In the genomic region with DNA sequence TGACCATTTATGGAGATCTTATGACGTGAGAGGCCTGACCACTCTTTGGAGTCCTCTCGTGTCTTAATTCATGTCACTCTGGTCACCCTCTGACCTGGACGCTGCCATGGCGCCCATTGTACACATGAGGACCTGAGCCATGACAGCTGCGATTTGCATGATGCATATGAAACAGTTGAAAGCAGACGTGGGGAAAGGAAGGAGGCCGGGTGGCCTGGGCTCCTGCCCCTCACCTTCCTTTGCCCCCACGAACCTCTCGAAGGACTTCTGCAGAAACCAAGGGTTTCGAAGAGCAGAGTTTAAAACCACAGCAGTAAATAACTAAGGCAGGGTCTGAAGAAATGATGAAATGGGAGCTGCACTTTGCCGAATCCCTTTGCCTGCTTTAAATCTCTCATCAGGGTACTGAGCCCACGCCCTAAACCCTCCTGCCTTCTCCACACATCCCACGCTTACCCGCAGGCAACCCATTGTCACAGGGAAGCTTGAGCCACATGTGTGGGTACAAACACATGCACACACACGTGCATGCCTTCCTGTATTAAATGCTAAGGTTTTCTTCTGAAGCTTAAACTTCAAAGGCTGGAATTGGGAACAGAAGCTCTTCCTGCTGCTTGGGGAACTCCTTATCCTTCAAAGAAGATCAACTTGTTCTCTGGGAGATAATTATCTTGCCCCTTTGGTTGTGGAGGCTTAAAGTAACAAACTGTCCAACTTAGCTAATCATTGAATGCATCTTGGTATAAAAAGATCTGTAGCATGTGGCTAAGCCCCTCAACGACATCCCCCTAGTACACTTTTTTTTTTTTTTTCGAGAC, we compare ENCODE assay signal across 13 cellular contexts.
DNase-seq lines count a peak whose midpoint lies in the region; FAIRE-seq and TF ChIP-seq lines count a peak whose summit lies in the region.
"Had no signal": no experiment of that assay in that cellular context is flagged by ENCODE, and none has a peak within 500 bp of the region (broad histone marks: within the 10 kb centered on the region; RNA-seq: fewer than 3 reads in every experiment).

No MANE protein-coding gene starts in this region.

- no peak for TF ChIP-seq CTCF in WERI-Rb-1 (IDR thresholded peaks at IDR 0.05; ENCODE audit: low read depth, low read length)

- no peak for FAIRE-seq in GM19239 (lab: Jason Lieb, UNC)
- FAIRE-seq: endothelial cell of umbilical vein, G401.6, small intestine had no signal

- no peaks in the 10 kb centered on the region for H3K9me3 ChIP-seq in WERI-Rb-1 (ENCODE audit: severe bottlenecking)

- no peaks in the 10 kb centered on the region for H3K27me3 ChIP-seq in WERI-Rb-1 (ENCODE audit: insufficient read depth, low read depth, severe bottlenecking)

- DNase-seq in activated CD4-positive, alpha-beta T cell treated with anti-CD3 and anti-CD28 coated beads for 48 hours: peak; percentile 49
- no peak for DNase-seq in activated CD4-positive, alpha-beta T cell treated with anti-CD3 and anti-CD28 coated beads for 1 hour
- DNase-seq in WERI-Rb-1 (peak; percentile 16), head of caudate nucleus (peak in 41 of 42 donors; percentile 24 to 85 (median 58)), HPDE6-E6E7 (ENCODE audit: extremely low spot score) (no peak), GM19239 (ENCODE audit: insufficient read length, low spot score) (no peak), NCI-H1092 treated with DMSO at 0.1 percent for 48 hours (lab: John Stamatoyannopoulos, UW) (no peak)
- peak; percentile 6 for DNase-seq in stimulated activated CD8-positive, alpha-beta memory T cell treated with anti-CD3 and anti-CD28 coated beads, Interleukin-4, amount 100 ng/mL, for 24 hours (ENCODE audit: low read depth)
- DNase-seq: CD4-positive, alpha-beta T cell; NCI-H187; small intestine had no signal

- no peaks in the 10 kb centered on the region for H3K36me3 ChIP-seq in WERI-Rb-1

- H3K4me3 ChIP-seq in WERI-Rb-1 (ENCODE audit: low read depth, low read length): peak overlapping the region; percentile 5; the same call in 1 of the 2 replicates

- intact Hi-C loops in head of caudate nucleus (cut with DNase I): no loop called here

- peak overlapping the region; percentile 68 for H3K27ac ChIP-seq in WERI-Rb-1

Comparison
In these comparisons a context has a peak if more than half of its experiments do, and no peak if none do; other contexts are left out.
1. DNase-seq: peak in activated CD4-positive, alpha-beta T cell treated with anti-CD3 and anti-CD28 coated beads for 48 hours (single experiment), WERI-Rb-1 (single experiment), head of caudate nucleus (41 of 42) and stimulated activated CD8-positive, alpha-beta memory T cell treated with anti-CD3 and anti-CD28 coated beads, Interleukin-4, amount 100 ng/mL, for 24 hours (single experiment); none in activated CD4-positive, alpha-beta T cell treated with anti-CD3 and anti-CD28 coated beads for 1 hour (single experiment), HPDE6-E6E7 (single experiment), GM19239 (single experiment) and NCI-H1092 treated with DMSO at 0.1 percent for 48 hours (single experiment).